9 cellular contexts compared by ENCODE assay signal in the genomic region with DNA sequence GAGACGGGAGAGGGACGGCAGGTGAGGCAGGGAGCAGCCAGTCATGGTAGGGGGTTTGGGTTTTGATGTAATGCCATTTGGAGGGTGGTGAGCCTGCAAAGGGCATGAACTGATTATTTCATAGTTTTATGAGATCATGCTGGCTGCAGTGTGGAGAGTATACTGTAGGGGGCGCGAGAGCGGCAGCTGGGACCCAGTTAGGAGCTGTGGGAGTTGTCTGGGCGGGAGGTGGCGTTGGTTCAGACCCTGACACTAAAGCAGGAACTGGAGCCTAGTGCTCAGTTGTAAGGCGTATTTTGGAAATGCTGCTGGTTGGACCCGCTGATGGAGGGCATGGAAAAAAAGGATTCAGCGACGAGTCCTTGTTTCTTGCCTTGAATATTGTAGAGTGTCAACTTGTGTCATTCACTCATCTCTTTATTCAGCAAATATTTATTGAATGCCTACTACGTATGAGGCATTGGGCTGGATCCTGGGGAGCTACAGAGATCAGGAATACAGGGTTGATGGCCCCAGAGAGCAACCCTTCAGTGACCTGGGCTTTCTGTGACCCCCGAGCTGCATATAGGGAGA. TPM values are rescaled to one million over a fixed set of nuclear protein-coding genes. Genes with fewer than 3 reads are reported as not detected.
DNase-seq lines count a peak whose midpoint lies in the region; ATAC-seq, FAIRE-seq and TF ChIP-seq lines count a peak whose summit lies in the region.
"Had no signal": no experiment of that assay in that cellular context is flagged by ENCODE, and none has a peak within 500 bp of the region (broad histone marks: within the 10 kb centered on the region; RNA-seq: fewer than 3 reads in every experiment).

No MANE protein-coding gene starts in this region.

- H3K4me3 ChIP-seq in bronchial epithelial cell (ENCODE audit: low read depth, low read length) = no peak overlapping the region

- peak; percentile 87 for ATAC-seq in GM21825 (IDR thresholded peaks at IDR 0.05; ENCODE audit: unreplicated experiment)

- peak; percentile 84 for TF ChIP-seq CTCF in bronchial epithelial cell (IDR thresholded peaks at IDR 0.05; ENCODE audit: insufficient read depth, low read length, severe bottlenecking)

- peak; percentile 12 for DNase-seq in DMS 273 treated with DMSO at 0.1 percent for 48 hours (lab: John Stamatoyannopoulos, UW)
- peak; percentile 46 for DNase-seq in NCI-H1092 treated with DMSO at 0.1 percent for 48 hours (lab: John Stamatoyannopoulos, UW)
- DNase-seq in activated CD4-positive, CD25-positive, alpha-beta regulatory T cell (lab: John Stamatoyannopoulos, UW) = peak; percentile 47 to 65 (median 62)
- DNase-seq in bronchial epithelial cell (ENCODE audit: low read depth) = peak; percentile 58
- peak; percentile 47 for DNase-seq in kidney glomerular epithelial cell (lab: John Stamatoyannopoulos, UW)
- peak; percentile 82 for DNase-seq in stimulated activated CD4-positive, alpha-beta T cell treated with anti-CD3 and anti-CD28 coated beads, Interleukin-4, amount 100 ng/mL, for 1 hour
- DNase-seq in NCI-H1105 (lab: John Stamatoyannopoulos, UW) = no peak

- no peaks in the 10 kb centered on the region for H3K36me3 ChIP-seq in bronchial epithelial cell (ENCODE audit: control insufficient read depth, insufficient read depth, low read length)

- FAIRE-seq in bronchial epithelial cell (lab: Jason Lieb, UNC) = no peak
- FAIRE-seq: colon had no signal

- peaks cover 5% of the 10 kb centered on the region for H3K27me3 ChIP-seq in bronchial epithelial cell (ENCODE audit: control insufficient read depth, insufficient read depth, low read length)

RNA-seq across cellular contexts. Expression of a gene that starts 23.7 kb away (rescaled TPM):
- total RNA-seq in bronchial epithelial cell = 1.7 and 1.8 TPM in 2 replicates
